1 cellular context compared by ENCODE assay signal in genomic region chr6:35174043-35174434, GRCh38.
TF ChIP-seq lines count a peak whose summit lies in the region.

No MANE protein-coding gene starts in this region.

TF ChIP-seq in GM12878, 131 proteins besides CTCF, POLR2A, EP300 and RAD21:
- no peak for TF ChIP-seq PRDM15 (CRISPR knock-in tag; IDR thresholded peaks at IDR 0.05)
- no peak for TF ChIP-seq ATF2 (IDR thresholded peaks at IDR 0.05; ENCODE audit: low read length)
- no peak for TF ChIP-seq PML (IDR thresholded peaks at IDR 0.05; ENCODE audit: low read length)
- TF ChIP-seq HSF1 (IDR thresholded peaks at IDR 0.05; ENCODE audit: low read depth, low read length) = no peak
- no peak for TF ChIP-seq STAT1 (conservative IDR thresholded peaks at IDR 0.05)
- TF ChIP-seq ZNF217 (IDR thresholded peaks at IDR 0.05) = no peak
- TF ChIP-seq SREBF1 (IDR thresholded peaks at IDR 0.05; ENCODE audit: low read length) = no peak
- no peak for TF ChIP-seq SIX5 (IDR thresholded peaks at IDR 0.05; ENCODE audit: low read depth, low read length, severe bottlenecking)
- TF ChIP-seq RUNX3 (IDR thresholded peaks at IDR 0.05; ENCODE audit: low read length) = no peak
- TF ChIP-seq USF2 (IDR thresholded peaks at IDR 0.05; ENCODE audit: borderline replicate concordance, low read depth, low read length) = no peak
- no peak for TF ChIP-seq RFX5 (IDR thresholded peaks at IDR 0.05; ENCODE audit: low read depth, low read length)
- no peak for TF ChIP-seq CHD4 (IDR thresholded peaks at IDR 0.05)
- TF ChIP-seq EGR1 (IDR thresholded peaks at IDR 0.05; ENCODE audit: borderline replicate concordance in 1 of 2, low read depth in 2 of 2, low read length in 2 of 2) = no peak
- no peak for TF ChIP-seq SPI1 (IDR thresholded peaks at IDR 0.05; ENCODE audit: borderline replicate concordance, insufficient read depth, low read depth, low read length)
- no peak for TF ChIP-seq TCF12 (IDR thresholded peaks at IDR 0.05; ENCODE audit: low read depth, low read length)
- TF ChIP-seq, protein P1, sequence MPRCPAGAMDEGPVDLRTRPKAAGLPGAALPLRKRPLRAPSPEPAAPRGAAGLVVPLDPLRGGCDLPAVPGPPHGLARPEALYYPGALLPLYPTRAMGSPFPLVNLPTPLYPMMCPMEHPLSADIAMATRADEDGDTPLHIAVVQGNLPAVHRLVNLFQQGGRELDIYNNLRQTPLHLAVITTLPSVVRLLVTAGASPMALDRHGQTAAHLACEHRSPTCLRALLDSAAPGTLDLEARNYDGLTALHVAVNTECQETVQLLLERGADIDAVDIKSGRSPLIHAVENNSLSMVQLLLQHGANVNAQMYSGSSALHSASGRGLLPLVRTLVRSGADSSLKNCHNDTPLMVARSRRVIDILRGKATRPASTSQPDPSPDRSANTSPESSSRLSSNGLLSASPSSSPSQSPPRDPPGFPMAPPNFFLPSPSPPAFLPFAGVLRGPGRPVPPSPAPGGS (IDR thresholded peaks at IDR 0.05; ENCODE audit: borderline replicate concordance, insufficient read depth, low read depth, low read length, poor library complexity, severe bottlenecking) = no peak
- TF ChIP-seq REST (IDR thresholded peaks at IDR 0.05; ENCODE audit: low read depth, low read length) = no peak
- no peak for TF ChIP-seq SMARCA5 (IDR thresholded peaks at IDR 0.05)
- no peak for TF ChIP-seq NR2C2 (IDR thresholded peaks at IDR 0.05; ENCODE audit: borderline replicate concordance, control insufficient read depth, insufficient read length, low read depth)
- no peak for TF ChIP-seq RAD51 (IDR thresholded peaks at IDR 0.05)
TF ChIP-seq in GM12878: peak in this region for 0.
